27 cellular contexts compared by ENCODE assay signal in genomic region chr15:55707523-55707922, GRCh38. TPM values are rescaled to one million over a fixed set of nuclear protein-coding genes. Genes with fewer than 3 reads are reported as not detected.
"Had no signal": no experiment of that assay in that cellular context is flagged by ENCODE, and none has a peak within 500 bp of the region (broad histone marks: within the 10 kb centered on the region; RNA-seq: fewer than 3 reads in every experiment).

No MANE protein-coding gene starts in this region.

- H3K4me3 Mint-ChIP-seq: activated CD4-positive, alpha-beta T cell treated with anti-CD3 and anti-CD28 coated beads, Interleukin-2, amount 10 ng/mL, durations not matched to agents 7 days and 5 days; activated CD8-positive, alpha-beta T cell treated with anti-CD3 and anti-CD28 coated beads for 36 hours; nephron; stimulated activated effector memory CD8-positive, alpha-beta T cell treated with anti-CD3 and anti-CD28 coated beads, Interleukin-12 subunit alpha, Interleukin-12 subunit beta, amount 100 ng/mL, for 72 hours; stimulated activated naive CD8-positive, alpha-beta T cell treated with anti-CD3 and anti-CD28 coated beads, Interleukin-15, Interleukin-2, amounts not matched to agents 100 ng/mL and 50 ng/mL, for 24 hours had no signal

- H3K27me3 Mint-ChIP-seq: type B pancreatic cell had no signal

- H3K9me3 Mint-ChIP-seq: activated CD4-positive, alpha-beta T cell treated with anti-CD3 and anti-CD28 coated beads, Interleukin-2, amount 10 ng/mL, durations not matched to agents 7 days and 5 days; activated CD8-positive, alpha-beta T cell treated with anti-CD3 and anti-CD28 coated beads for 36 hours; activated naive CD4-positive, alpha-beta T cell treated with anti-CD3 and anti-CD28 coated beads, Interleukin-2, amount 50 U/mL, for 72 hours; activated T-helper 2 cell treated with anti-CD3 and anti-CD28 coated beads, Interferon-gamma antibody, Interleukin-2, Interleukin-4, amounts not matched to agents 10 μg/mL and 5 μg/mL and 100 μg/mL, durations not matched to agents 14 hours and 24 hours and 36 hours; stimulated activated effector memory CD8-positive, alpha-beta T cell treated with anti-CD3 and anti-CD28 coated beads, Interleukin-12 subunit alpha, Interleukin-12 subunit beta, amount 100 ng/mL, for 72 hours; stimulated activated naive CD8-positive, alpha-beta T cell treated with anti-CD3 and anti-CD28 coated beads, Interleukin-15, Interleukin-2, amounts not matched to agents 100 ng/mL and 50 ng/mL, for 24 hours had no signal

- H3K27ac ChIP-seq: colonic mucosa, ovary, prostate gland, skin epidermis, thoracic aorta, uterus had no signal

- H3K27ac Mint-ChIP-seq: activated CD4-positive, alpha-beta T cell treated with anti-CD3 and anti-CD28 coated beads, Interleukin-2, amount 10 ng/mL, durations not matched to agents 7 days and 5 days; activated CD8-positive, alpha-beta T cell treated with anti-CD3 and anti-CD28 coated beads for 36 hours; activated naive CD4-positive, alpha-beta T cell treated with anti-CD3 and anti-CD28 coated beads, Interleukin-2, amount 50 U/mL, for 72 hours; activated T-helper 2 cell treated with anti-CD3 and anti-CD28 coated beads, Interferon-gamma antibody, Interleukin-2, Interleukin-4, amounts not matched to agents 10 μg/mL and 5 μg/mL and 100 μg/mL, durations not matched to agents 14 hours and 24 hours and 36 hours; stimulated activated effector memory CD8-positive, alpha-beta T cell treated with anti-CD3 and anti-CD28 coated beads, Interleukin-12 subunit alpha, Interleukin-12 subunit beta, amount 100 ng/mL, for 72 hours; stimulated activated naive CD8-positive, alpha-beta T cell treated with anti-CD3 and anti-CD28 coated beads, Interleukin-15, Interleukin-2, amounts not matched to agents 100 ng/mL and 50 ng/mL, for 24 hours; type B pancreatic cell had no signal

- H3K36me3 ChIP-seq: colonic mucosa, ovary, prostate gland, thoracic aorta, uterus had no signal

- H3K4me1 ChIP-seq: colonic mucosa, prostate gland, uterus had no signal

- H3K4me3 ChIP-seq: colonic mucosa, ovary, prostate gland, skin epidermis, thoracic aorta, uterus had no signal

- DNase-seq: activated CD4-positive, alpha-beta T cell treated with anti-CD3 and anti-CD28 coated beads for 1 hour; activated CD4-positive, alpha-beta T cell treated with anti-CD3 and anti-CD28 coated beads, Interleukin-2, amount 10 ng/mL, durations not matched to agents 7 days and 5 days; activated CD8-positive, alpha-beta T cell treated with anti-CD3 and anti-CD28 coated beads for 36 hours; activated naive CD4-positive, alpha-beta T cell; activated T-cell treated with anti-CD3 and anti-CD28 coated beads, Interleukin-2, amount 50 U/mL, for 48 hours; anterior cingulate cortex; cerebellar nuclear complex; colonic mucosa; effector CD8-positive, alpha-beta T cell; left cardiac atrium; mammary epithelial cell; ovary; retina; stimulated activated CD4-positive, alpha-beta T cell treated with anti-CD3 and anti-CD28 coated beads, Interleukin-12 subunit alpha, Interleukin-12 subunit beta, amount 100 ng/mL, for 4 hours; stimulated activated CD4-positive, alpha-beta T cell treated with anti-CD3 and anti-CD28 coated beads, Interleukin-4, amount 100 ng/mL, for 24 hours; T1000; uterus had no signal

- H3K27me3 ChIP-seq: colonic mucosa, ovary, uterus had no signal

- H3K9me3 ChIP-seq: colonic mucosa, ovary, prostate gland, thoracic aorta, uterus had no signal

- H3K36me3 Mint-ChIP-seq: activated naive CD4-positive, alpha-beta T cell treated with anti-CD3 and anti-CD28 coated beads, Interleukin-2, amount 50 U/mL, for 72 hours; stimulated activated effector memory CD8-positive, alpha-beta T cell treated with anti-CD3 and anti-CD28 coated beads, Interleukin-12 subunit alpha, Interleukin-12 subunit beta, amount 100 ng/mL, for 72 hours had no signal

- H3K4me1 Mint-ChIP-seq: stimulated activated effector memory CD8-positive, alpha-beta T cell treated with anti-CD3 and anti-CD28 coated beads, Interleukin-12 subunit alpha, Interleukin-12 subunit beta, amount 100 ng/mL, for 72 hours had no signal

RNA-seq across cellular contexts. Expression of gene PRTG, which starts 35.4 kb away (rescaled TPM):
- total RNA-seq: activated CD4-positive, alpha-beta T cell treated with anti-CD3 and anti-CD28 coated beads, Interleukin-2, amount 10 ng/mL, durations not matched to agents 7 days and 5 days; activated CD8-positive, alpha-beta T cell treated with anti-CD3 and anti-CD28 coated beads for 36 hours; activated naive CD4-positive, alpha-beta T cell treated with anti-CD3 and anti-CD28 coated beads, Interleukin-2, amount 50 U/mL, for 72 hours had no signal
- polyA plus RNA-seq: keratinocyte had no signal
